In genomic region chr1:32240140-32240951, GRCh38 we compare ENCODE assay signal across 1 cellular context.
TF ChIP-seq lines count a peak whose summit lies in the region.

No MANE protein-coding gene starts in this region.

TF ChIP-seq in H1, 55 proteins besides CTCF, POLR2A, EP300 and RAD21:
- no peak for TF ChIP-seq ATF3 (IDR thresholded peaks at IDR 0.05; ENCODE audit: insufficient read depth, low read depth, low read length)
- peak; percentile 77 for TF ChIP-seq TAF1 (IDR thresholded peaks at IDR 0.05; ENCODE audit: low read depth, low read length)
- peak; percentile 91 for TF ChIP-seq E2F6 (IDR thresholded peaks at IDR 0.05)
- peak; percentile 53 for TF ChIP-seq TBP (IDR thresholded peaks at IDR 0.05; ENCODE audit: low read depth, low read length)
- TF ChIP-seq TAF7 (optimal IDR thresholded peaks at IDR 0.05; ENCODE audit: borderline replicate concordance, low read depth, low read length): peak; percentile 85
- 0 out of 2 replicates have a peak, but pooled peaks have one; percentile 4 for TF ChIP-seq PHF8 (conservative IDR thresholded peaks at IDR 0.05; ENCODE audit: low read depth, low read length)
- TF ChIP-seq EZH2 (IDR thresholded peaks at IDR 0.05; ENCODE audit: low read depth, low read length, severe bottlenecking): no peak
- TF ChIP-seq CREB1 (IDR thresholded peaks at IDR 0.05): 0 out of 2 replicates have a peak, but pooled peaks have one; percentile 39
- peak; percentile 64 for TF ChIP-seq SAP30 (IDR thresholded peaks at IDR 0.05; ENCODE audit: insufficient read depth, insufficient replicate concordance, low read length)
- no peak for TF ChIP-seq BRCA1 (IDR thresholded peaks at IDR 0.05; ENCODE audit: low read depth, low read length)
- no peak for TF ChIP-seq ATF2 (IDR thresholded peaks at IDR 0.05; ENCODE audit: low read length)
- TF ChIP-seq SP1 (IDR thresholded peaks at IDR 0.05; ENCODE audit: low read depth, low read length): peak; percentile 64; the same call in 1 of the 2 replicates
- peak; percentile 81 for TF ChIP-seq POLR2AphosphoS5 (IDR thresholded peaks at IDR 0.05; ENCODE audit: low read depth, low read length)
- no peak for TF ChIP-seq SP2 (IDR thresholded peaks at IDR 0.05; ENCODE audit: low read length)
- TF ChIP-seq TCF12 (IDR thresholded peaks at IDR 0.05; ENCODE audit: low read depth, low read length): no peak
- TF ChIP-seq USF2 (IDR thresholded peaks at IDR 0.05; ENCODE audit: low read length): no peak
- TF ChIP-seq CHD1 (IDR thresholded peaks at IDR 0.05; ENCODE audit: low read depth, low read length): no peak
- 0 out of 2 replicates have a peak, but pooled peaks have one; percentile 30 for TF ChIP-seq EGR1 (IDR thresholded peaks at IDR 0.05; ENCODE audit: borderline replicate concordance, low read depth, low read length)
- TF ChIP-seq SIN3A (conservative IDR thresholded peaks at IDR 0.05 in 1 of 2, IDR thresholded peaks at IDR 0.05 in 1 of 2; ENCODE audit: low read depth in 1 of 2, low read length in 2 of 2): peak in 1 of 2 experiments; percentile 61; a peak in 1 of 4 replicates
- TF ChIP-seq BACH1 (IDR thresholded peaks at IDR 0.05; ENCODE audit: low read length): no peak
- peak; percentile 17; the same call in 1 of the 2 replicates for TF ChIP-seq TEAD4 (IDR thresholded peaks at IDR 0.05; ENCODE audit: low read depth, low read length)
- peak; percentile 21 for TF ChIP-seq CTBP2 (IDR thresholded peaks at IDR 0.05; ENCODE audit: borderline replicate concordance, insufficient read depth, insufficient read length, low read length)
- peak; percentile 83; the same call in 1 of the 2 replicates for TF ChIP-seq RBBP5 (IDR thresholded peaks at IDR 0.05; ENCODE audit: borderline replicate concordance, low read depth, low read length)
- peak; percentile 49 for TF ChIP-seq KDM4A (IDR thresholded peaks at IDR 0.05; ENCODE audit: low read depth, low read length, severe bottlenecking)
- 0 out of 2 replicates have a peak, but pooled peaks have one; percentile 28 for TF ChIP-seq GTF2F1 (IDR thresholded peaks at IDR 0.05; ENCODE audit: borderline replicate concordance, low read depth, low read length)
- TF ChIP-seq, protein P1, sequence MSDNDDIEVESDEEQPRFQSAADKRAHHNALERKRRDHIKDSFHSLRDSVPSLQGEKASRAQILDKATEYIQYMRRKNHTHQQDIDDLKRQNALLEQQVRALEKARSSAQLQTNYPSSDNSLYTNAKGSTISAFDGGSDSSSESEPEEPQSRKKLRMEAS (IDR thresholded peaks at IDR 0.05): peak; percentile 90
- peak in 1 of 2 experiments; percentile 35; a peak in 1 of 4 replicates for TF ChIP-seq HDAC2 (IDR thresholded peaks at IDR 0.05; ENCODE audit: borderline replicate concordance in 1 of 2, low read depth in 2 of 2, low read length in 2 of 2)
- peak; percentile 34 for TF ChIP-seq ASH2L (IDR thresholded peaks at IDR 0.05; ENCODE audit: low read length)
- TF ChIP-seq CBX5 (IDR thresholded peaks at IDR 0.05; ENCODE audit: low read depth, low read length): no peak
- no peak for TF ChIP-seq SRF (IDR thresholded peaks at IDR 0.05; ENCODE audit: low read depth, low read length)
TF ChIP-seq in H1: peak in this region for 19.
